ENCODE assay signal across 20 cellular contexts in genomic region chr12:67752226-67752732, GRCh38.
A peak's percentile ranks its signal among the peaks of the same experiment; 100 is the strongest.
DNase-seq lines count a peak whose midpoint lies in the region; ATAC-seq and TF ChIP-seq lines count a peak whose summit lies in the region.
"Had no signal": no experiment of that assay in that cellular context is flagged by ENCODE, and none has a peak within 500 bp of the region (broad histone marks: within the 10 kb centered on the region; RNA-seq: fewer than 3 reads in every experiment).

No MANE protein-coding gene starts in this region.

- H3K36me3 Mint-ChIP-seq in endodermal cell (ENCODE audit: low read depth): no peaks in the 10 kb centered on the region
- H3K36me3 Mint-ChIP-seq: CD8-positive, alpha-beta T cell had no signal

- H3K4me1 ChIP-seq in GM23248 (ENCODE audit: insufficient read depth) (peaks cover 18% of the 10 kb centered on the region), PC-3 (ENCODE audit: insufficient read depth, low read length) (peaks cover 23% of the 10 kb centered on the region), foreskin keratinocyte (peaks cover 13% of the 10 kb centered on the region), endodermal cell (ENCODE audit: control insufficient read depth, insufficient read depth, low read length) (no peaks in the 10 kb centered on the region), heart left ventricle (peaks cover 0 to 40% (median 7%) of the 10 kb centered on the region in 12 donors)

- CTCF ChIA-PET in PC-3 (lab: Charles Lee): no interaction called here

- WGBS in GM23248 (ENCODE audit: low coverage in 1 of 2, low lambda C conversion rate in 2 of 2, missing lambda C conversion rate in 2 of 2), 2 experiments: 91 to 92% methylated on average over 4 of the region's 4 CpGs
- 83 to 88% methylated on average over 2 to 3 of the region's 4 CpGs for WGBS in endodermal cell (ENCODE audit: insufficient coverage in 1 of 2, insufficient read length in 1 of 2), 2 experiments
- 95 to 97% (median 97%) methylated on average over 4 of the region's 4 CpGs for WGBS in heart left ventricle, 4 donors

- H3K9me3 ChIP-seq in GM23248 (ENCODE audit: low read depth) (no peaks in the 10 kb centered on the region), PC-3 (ENCODE audit: low read length) (no peaks in the 10 kb centered on the region), endodermal cell (ENCODE audit: control insufficient read depth, low read length) (no peaks in the 10 kb centered on the region), heart left ventricle (no peaks in the 10 kb centered on the region)
- H3K9me3 ChIP-seq: MG63 had no signal

- H3F3A ChIP-seq in GM23248 (ENCODE audit: insufficient read depth) (peaks cover 14% of the 10 kb centered on the region), PC-3 (ENCODE audit: low read length, unreplicated experiment) (no peaks in the 10 kb centered on the region)

- H3K27ac ChIP-seq in GM23248 (no peak overlapping the region), PC-3 (ENCODE audit: low read length) (no peak overlapping the region), foreskin keratinocyte (no peak overlapping the region), endodermal cell (ENCODE audit: low read depth, low read length) (no peak overlapping the region), heart left ventricle (no peak overlapping the region), substantia nigra (ENCODE audit: low read depth, low read length, poor library complexity, severe bottlenecking) (no peak overlapping the region)

- no peak overlapping the region for H3K4me3 Mint-ChIP-seq in endodermal cell
- H3K4me3 Mint-ChIP-seq: B cell; CD8-positive, alpha-beta T cell had no signal

- no peak for TF ChIP-seq CTCF in PC-3 (conservative IDR thresholded peaks at IDR 0.05; ENCODE audit: low read depth, low read length)
- TF ChIP-seq CTCF in foreskin keratinocyte (conservative IDR thresholded peaks at IDR 0.05): no peak
- TF ChIP-seq CTCF in endodermal cell (conservative IDR thresholded peaks at IDR 0.05): no peak
- no peak for TF ChIP-seq CTCF in heart left ventricle (IDR thresholded peaks at IDR 0.05)

- in situ Hi-C loops in GM23248 (cut with MboI): no loop called here

- peaks cover 19% of the 10 kb centered on the region for H3K27me3 Mint-ChIP-seq in endodermal cell (ENCODE audit: insufficient read depth)

- H3K4me3 ChIP-seq in GM23248 (no peak overlapping the region), PC-3 (ENCODE audit: low read length) (no peak overlapping the region), endodermal cell (ENCODE audit: low read length) (no peak overlapping the region), heart left ventricle (no peak overlapping the region)
- H3K4me3 ChIP-seq: MG63 had no signal

- H2AFZ ChIP-seq in GM23248: no peak overlapping the region
- no peak overlapping the region for H2AFZ ChIP-seq in PC-3 (ENCODE audit: low read length)

- POLR2A ChIA-PET in PC-3 (lab: Charles Lee; ENCODE audit: unreplicated experiment): no interaction called here

- H3K27me3 ChIP-seq in GM23248 (replicated peaks; ENCODE audit: insufficient read depth) (no peaks in the 10 kb centered on the region), PC-3 (ENCODE audit: low read length) (no peaks in the 10 kb centered on the region), foreskin keratinocyte (no peaks in the 10 kb centered on the region), endodermal cell (ENCODE audit: control insufficient read depth, insufficient read depth, low read length, poor library complexity, severe bottlenecking) (no peaks in the 10 kb centered on the region), heart left ventricle (no peaks in the 10 kb centered on the region)
- H3K27me3 ChIP-seq: MG63 had no signal

- peaks cover 8% of the 10 kb centered on the region for H3K4me1 Mint-ChIP-seq in endodermal cell

- BruUV-seq in PC-3 (replicated peaks; lab: Mats Ljungman, UMichigan): no TSS peak

- no peaks in the 10 kb centered on the region; the same call in 1 of the 2 replicates for H3K9me2 ChIP-seq in GM23248 (ENCODE audit: insufficient read depth)
- no peaks in the 10 kb centered on the region for H3K9me2 ChIP-seq in PC-3 (replicated peaks; ENCODE audit: low read length)

- TF ChIP-seq POLR2A in heart left ventricle (IDR thresholded peaks at IDR 0.05): no peak

- H3K36me3 ChIP-seq in GM23248 (ENCODE audit: low read depth) (no peaks in the 10 kb centered on the region), PC-3 (ENCODE audit: low read depth, low read length) (no peaks in the 10 kb centered on the region), endodermal cell (ENCODE audit: control insufficient read depth, insufficient read depth, low read length) (no peaks in the 10 kb centered on the region), heart left ventricle (no peaks in the 10 kb centered on the region)
- H3K36me3 ChIP-seq: MG63 had no signal

- H3K9me3 Mint-ChIP-seq in endodermal cell: peaks cover 10% of the 10 kb centered on the region
- H3K9me3 Mint-ChIP-seq: CD8-positive, alpha-beta T cell had no signal

- DNase-seq in A172 (ENCODE audit: low spot score) (peak; percentile 43), GM23248 (peak; percentile 39), PC-3 (peak; percentile 35), foreskin keratinocyte (peak in 1 of 2 donors; percentile 64), endodermal cell (no peak), heart left ventricle (no peak), substantia nigra (lab: John Stamatoyannopoulos, UW) (no peak)
- DNase-seq: CD8-positive, alpha-beta T cell; DMS 273 treated with DMSO at 0.1 percent for 48 hours; KG1; MG63; NCI-H1092 treated with DMSO at 0.1 percent for 48 hours; NCI-H187; NCI-H2171; NCI-H774; SHP77 had no signal

- no peaks in the 10 kb centered on the region for H4K20me1 ChIP-seq in GM23248 (ENCODE audit: insufficient read depth)
- H4K20me1 ChIP-seq in PC-3 (ENCODE audit: low read length): no peaks in the 10 kb centered on the region

- intact Hi-C loops in PC-3 (cut with micrococcal nuclease) (no loop called here), heart left ventricle (cut with DNase I) (loop anchor here in 1 of 10 donors (10.0 kb wide), 1 partner anchor 97 kb away; no protein-coding TSS in a partner anchor)

- ATAC-seq in PC-3 (no peak), foreskin keratinocyte (peak; percentile 51), heart left ventricle (no peak), esophagus mucosa (no peak)
- ATAC-seq: CD8-positive, alpha-beta T cell; HCT116; Panc1 had no signal

- H3K4me2 ChIP-seq in GM23248 (ENCODE audit: unreplicated experiment): no peak overlapping the region
- no peak overlapping the region for H3K4me2 ChIP-seq in PC-3 (ENCODE audit: low read length)

- H3K9ac ChIP-seq in GM23248 (no peak overlapping the region), PC-3 (ENCODE audit: low read length) (no peak overlapping the region), endodermal cell (ENCODE audit: extremely low read depth, low read length, poor library complexity, severe bottlenecking) (no peak overlapping the region)

- H3K79me2 ChIP-seq in GM23248 (ENCODE audit: insufficient read depth): no peaks in the 10 kb centered on the region
- no peaks in the 10 kb centered on the region for H3K79me2 ChIP-seq in PC-3 (ENCODE audit: low read length)

- no peak overlapping the region for H3K27ac Mint-ChIP-seq in endodermal cell
- H3K27ac Mint-ChIP-seq: B cell; CD8-positive, alpha-beta T cell had no signal

Comparison
In these comparisons a context has a peak if more than half of its experiments do, and no peak if none do; other contexts are left out.
1. DNase-seq: peak in A172 (single experiment), GM23248 (single experiment) and PC-3 (single experiment); none in endodermal cell (single experiment), heart left ventricle (0 of 5) and substantia nigra (0 of 49).